Comparison of ENCODE assay signal across 8 cellular contexts in genomic region chr6:157236040-157236725, GRCh38.
DNase-seq lines count a peak whose midpoint lies in the region; ATAC-seq and TF ChIP-seq lines count a peak whose summit lies in the region.

No MANE protein-coding gene starts in this region.

- H3K36me3 ChIP-seq in mesodermal cell (ENCODE audit: control insufficient read depth, insufficient read depth, low read length) (no peaks in the 10 kb centered on the region), vagina (no peaks in the 10 kb centered on the region)

- H3K9me3 ChIP-seq in mesodermal cell (ENCODE audit: control insufficient read depth, low read length) (no peaks in the 10 kb centered on the region), vagina (no peaks in the 10 kb centered on the region)

- intact Hi-C loops in vagina (cut with DNase I) = no loop called here

- 1 to 2% methylated on average over 66 to 71 of the region's 76 CpGs for WGBS in mesodermal cell (ENCODE audit: insufficient coverage in 2 of 2), 2 experiments

- ATAC-seq in HG03103 (IDR thresholded peaks at IDR 0.05; ENCODE audit: low read depth, unreplicated experiment) = peak; percentile 23
- ATAC-seq in HG02571 (IDR thresholded peaks at IDR 0.05; ENCODE audit: unreplicated experiment) = no peak

- H3K4me1 ChIP-seq in mesodermal cell (ENCODE audit: control insufficient read depth, insufficient read depth, low read length, poor library complexity, severe bottlenecking) (peaks cover 8% of the 10 kb centered on the region), vagina (peaks cover 37% of the 10 kb centered on the region)

- DNase-seq in AG04449 (ENCODE audit: low read depth, low spot score) = no peak
- peak; percentile 73 for DNase-seq in coronary artery (ENCODE audit: low spot score)
- no peak for DNase-seq in vagina (ENCODE audit: extremely low spot score in 2 of 2)
- DNase-seq in NCI-H2227 treated with DMSO at 0.1 percent for 48 hours (lab: John Stamatoyannopoulos, UW) = no peak
- no peak for DNase-seq in DMS 273 treated with DMSO at 0.1 percent for 48 hours (lab: John Stamatoyannopoulos, UW)

- TF ChIP-seq CTCF in AG04449 (IDR thresholded peaks at IDR 0.05; ENCODE audit: insufficient read depth, low read length, missing control alignments) (no peak), coronary artery (IDR thresholded peaks at IDR 0.05) (no peak), vagina (IDR thresholded peaks at IDR 0.05) (no peak)

- no peak for TF ChIP-seq POLR2A in vagina (IDR thresholded peaks at IDR 0.05)

- H3K4me3 ChIP-seq in AG04449 (ENCODE audit: low read depth, low read length) (peak overlapping the region; percentile 51), coronary artery (peak overlapping the region; percentile 79), mesodermal cell (ENCODE audit: extremely low read depth, insufficient read depth, low read length, poor library complexity, severe bottlenecking) (peak overlapping the region; percentile 35), vagina (peak overlapping the region; percentile 56 to 78)

- CTCF ChIA-PET in AG04449 (lab: Yijun Ruan, JAX) = interaction anchor here (0.9 to 2.4 kb wide), 17 partner anchors 8 to 107 kb away, joined by 3 to 10 read pairs (median 4); no protein-coding TSS in a partner anchor

- H3K27ac ChIP-seq in coronary artery (peak overlapping the region; percentile 87 to 94), mesodermal cell (ENCODE audit: low read depth, low read length, severe bottlenecking) (no peak overlapping the region), vagina (peak overlapping the region; percentile 72)

- H3K27me3 ChIP-seq in vagina = no peaks in the 10 kb centered on the region

- POLR2A ChIA-PET in AG04449 (lab: Yijun Ruan, JAX) = no interaction called here
